ENCODE assay signal across 31 cellular contexts in the genomic region with DNA sequence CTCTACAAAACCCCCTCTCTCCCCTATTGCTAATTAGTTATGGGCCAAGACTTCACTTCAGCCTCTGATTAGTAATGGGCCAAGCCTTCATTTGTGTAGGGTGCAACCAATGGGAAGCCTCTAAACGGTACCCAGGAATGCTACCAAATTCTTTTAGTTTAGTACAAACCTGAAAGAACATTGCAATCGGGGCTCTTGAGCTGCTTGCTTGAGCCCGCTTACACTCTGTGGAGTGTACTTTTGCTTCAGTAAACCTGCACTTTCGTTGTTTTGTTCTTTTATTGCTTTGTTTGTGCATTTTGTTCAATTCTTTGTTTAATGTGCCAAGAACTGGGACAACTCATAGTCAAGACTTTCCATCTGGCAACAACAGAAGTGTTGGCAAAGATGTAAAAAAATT. TPM values are rescaled to one million over a fixed set of nuclear protein-coding genes. Genes with fewer than 3 reads are reported as not detected.
DNase-seq lines count a peak whose midpoint lies in the region; ATAC-seq, FAIRE-seq and TF ChIP-seq lines count a peak whose summit lies in the region.
"Had no signal": no experiment of that assay in that cellular context is flagged by ENCODE, and none has a peak within 500 bp of the region (broad histone marks: within the 10 kb centered on the region; RNA-seq: fewer than 3 reads in every experiment).

No MANE protein-coding gene starts in this region.

- no peak for FAIRE-seq in HepG2 (lab: Jason Lieb, UNC)
- FAIRE-seq: A204.1, A549, D721Med had no signal

- TF ChIP-seq EP300 in HepG2 (IDR thresholded peaks at IDR 0.05; ENCODE audit: low read depth in 2 of 2, low read length in 2 of 2) (no peak), HepG2 (CRISPR knock-in tag; IDR thresholded peaks at IDR 0.05; ENCODE audit: borderline replicate concordance) (no peak)

- intact Hi-C loops in HepG2 (cut with micrococcal nuclease; ENCODE audit: unreplicated experiment): no loop called here
- intact Hi-C loops in right lobe of liver (cut with DNase I): no loop called here

- ATAC-seq in HepG2 (no peak), right lobe of liver (no peak)
- ATAC-seq: A549; CD8-positive, alpha-beta T cell had no signal

- in situ Hi-C loops in HepG2 (cut with HindIII; ENCODE audit: extremely low pct_ligation_motif_present, low pct_unique_long_range_greater_than_20kb): no loop called here

- no peak for TF ChIP-seq POLR2A in HepG2 (IDR thresholded peaks at IDR 0.05; ENCODE audit: insufficient read depth in 1 of 2, low read depth in 2 of 2, low read length in 2 of 2)
- no peak for TF ChIP-seq POLR2A in right lobe of liver (IDR thresholded peaks at IDR 0.05)

- no peak for DNase-seq in HepG2 (ENCODE audit: low spot score)
- DNase-seq in right lobe of liver: no peak
- DNase-seq in SW 1271 (lab: John Stamatoyannopoulos, UW): no peak
- DNase-seq: 8988T; ACHN; AML-193; BE2C; C1 segment of cervical spinal cord; Caco-2; Calu3; CD4-positive, alpha-beta memory T cell; CD4-positive, alpha-beta T cell; CD4-positive, CD25-positive, alpha-beta regulatory T cell; CD8-positive, alpha-beta memory T cell; CD8-positive, alpha-beta T cell; COR-L47; DMS 273 treated with DMSO at 0.1 percent for 48 hours; DMS153; DMS53; DMS79; DMS79 treated with DMSO at 0.1 percent for 48 hours; DND-41; EL had no signal

- H3K27ac ChIP-seq in HepG2 (ENCODE audit: extremely low read length, insufficient read depth, low read length) (no peak overlapping the region), right lobe of liver (no peak overlapping the region)
- H3K27ac ChIP-seq: 22Rv1; A549; BLaER1; BLaER1 treated with 17β-estradiol and CSF1 and Interleukin-3, amounts not matched to agents 10 nM and 100 nM; C4-2B had no signal

- H3K4me3 ChIP-seq in HepG2 (replicated peaks in 1 of 3; ENCODE audit: insufficient read depth in 1 of 3, low read depth in 2 of 3, low read length in 3 of 3) (no peak overlapping the region), right lobe of liver (no peak overlapping the region), mucosa of stomach (ENCODE audit: low read length) (peak overlapping the region; percentile 11)
- H3K4me3 ChIP-seq: A549; BLaER1; BLaER1 treated with 17β-estradiol and CSF1 and Interleukin-3, amounts not matched to agents 10 nM and 100 nM had no signal

- 84% methylated on average over 4 of the region's 4 CpGs for WGBS in HepG2 (ENCODE audit: low lambda C conversion rate)
- 75% methylated on average over 4 of the region's 4 CpGs for WGBS in right lobe of liver (ENCODE audit: insufficient coverage, low coverage, low lambda C conversion rate, missing lambda C conversion rate)

- H3K27me3 ChIP-seq in HepG2 (ENCODE audit: control insufficient read depth in 1 of 2, insufficient read depth in 2 of 2, low read length in 2 of 2) (no peaks in the 10 kb centered on the region), right lobe of liver (no peaks in the 10 kb centered on the region), mucosa of stomach (ENCODE audit: control insufficient read depth, insufficient read depth, low read length) (no peaks in the 10 kb centered on the region)
- H3K27me3 ChIP-seq: BE2C; BLaER1; BLaER1 treated with 17β-estradiol and CSF1 and Interleukin-3, amounts not matched to agents 10 nM and 100 nM had no signal

- H2AFZ ChIP-seq in HepG2 (ENCODE audit: low read length): no peak overlapping the region

- H3K4me1 ChIP-seq in HepG2 (ENCODE audit: insufficient read depth, low read length) (peaks cover 9% of the 10 kb centered on the region), right lobe of liver (no peaks in the 10 kb centered on the region), mucosa of stomach (ENCODE audit: control insufficient read depth, insufficient read depth, low read length) (no peaks in the 10 kb centered on the region)
- H3K4me1 ChIP-seq: A549; BE2C; BLaER1; BLaER1 treated with 17β-estradiol and CSF1 and Interleukin-3, amounts not matched to agents 10 nM and 100 nM had no signal

- H3K9me3 ChIP-seq in HepG2 (ENCODE audit: low read length): peaks cover 19% of the 10 kb centered on the region
- no peaks in the 10 kb centered on the region for H3K9me3 ChIP-seq in right lobe of liver
- H3K9me3 ChIP-seq in mucosa of stomach (ENCODE audit: control insufficient read depth, low read length): no peaks in the 10 kb centered on the region
- H3K9me3 ChIP-seq: A549 had no signal

- CTCF ChIA-PET in HepG2 (lab: Yijun Ruan, JAX; ENCODE audit: low intra/inter-chr PET ratio, low total read pairs): no interaction called here

- BruUV-seq in HepG2 (replicated peaks; lab: Mats Ljungman, UMichigan): no TSS peak

- H3K36me3 ChIP-seq in HepG2 (replicated peaks in 1 of 2; ENCODE audit: control insufficient read depth in 1 of 2, insufficient read depth in 2 of 2, low read length in 2 of 2): no peaks in the 10 kb centered on the region
- H3K36me3 ChIP-seq in right lobe of liver: no peaks in the 10 kb centered on the region
- H3K36me3 ChIP-seq in mucosa of stomach (ENCODE audit: control insufficient read depth, insufficient read depth, low read length): no peaks in the 10 kb centered on the region
- H3K36me3 ChIP-seq: BE2C; BLaER1; BLaER1 treated with 17β-estradiol and CSF1 and Interleukin-3, amounts not matched to agents 10 nM and 100 nM had no signal

- H3K4me2 ChIP-seq in HepG2 (ENCODE audit: low read depth, low read length): no peak overlapping the region
- H3K4me2 ChIP-seq: A549; BLaER1; BLaER1 treated with 17β-estradiol and CSF1 and Interleukin-3, amounts not matched to agents 10 nM and 100 nM had no signal

- POLR2A ChIA-PET in HepG2 (lab: Yijun Ruan, JAX): no interaction called here

- no peaks in the 10 kb centered on the region for H3K79me2 ChIP-seq in HepG2 (ENCODE audit: insufficient read depth, low read length)

- no peaks in the 10 kb centered on the region for H4K20me1 ChIP-seq in HepG2 (ENCODE audit: insufficient read depth, low read length)
- H4K20me1 ChIP-seq: BLaER1; BLaER1 treated with 17β-estradiol and CSF1 and Interleukin-3, amounts not matched to agents 10 nM and 100 nM had no signal

- H3K9ac ChIP-seq in HepG2 (ENCODE audit: insufficient read depth, low read depth, low read length): no peak overlapping the region
- H3K9ac ChIP-seq in mucosa of stomach (ENCODE audit: low read length): no peak overlapping the region
- H3K9ac ChIP-seq: BLaER1; BLaER1 treated with 17β-estradiol and CSF1 and Interleukin-3, amounts not matched to agents 10 nM and 100 nM had no signal

- no peak for TF ChIP-seq RAD21 in HepG2 (CRISPR knock-in tag; IDR thresholded peaks at IDR 0.05)

- TF ChIP-seq CTCF in HepG2 (CRISPR knock-in tag; IDR thresholded peaks at IDR 0.05) (no peak), right lobe of liver (IDR thresholded peaks at IDR 0.05) (no peak)

TF ChIP-seq in HepG2, 621 proteins besides CTCF, POLR2A, EP300 and RAD21:
- peak; percentile 99 for TF ChIP-seq ZNF20 (CRISPR knock-in tag; IDR thresholded peaks at IDR 0.05)
- TF ChIP-seq TEAD2 (CRISPR knock-in tag; IDR thresholded peaks at IDR 0.05): no peak
TF ChIP-seq in HepG2: peak in this region for 1.

RNA-seq across cellular contexts. Expression of gene DNAAF4, which starts 26.2 kb away (rescaled TPM):
- total RNA-seq in HepG2 (2016; rRNA removed; fragmentation: Illumina TruSeq; extraction: Trizol) (0.75 and 2.6 TPM in 2 replicates), right lobe of liver (under 1 TPM in 1 of 6 experiments, not detected in 5; 0.19 TPM)
- total RNA-seq in HepG2 (2016; cell fraction: cytosol; rRNA removed; fragmentation: Illumina TruSeq; extraction: Trizol; ENCODE audit: low read depth): not detected in 2 replicates
- total RNA-seq in HepG2 (2016; cell fraction: insoluble cytoplasmic fraction; rRNA removed; fragmentation: Illumina TruSeq; extraction: Trizol): 1.1 and 1.8 TPM in 2 replicates
- 0.24 and 0.59 TPM in 2 replicates for total RNA-seq in HepG2 (2016; cell fraction: membrane; rRNA removed; fragmentation: Illumina TruSeq; extraction: Trizol)
- 1.3 TPM in 1 of 2 replicates, not detected in the other for total RNA-seq in HepG2 (2016; cell fraction: nucleus; rRNA removed; fragmentation: Illumina TruSeq; extraction: Trizol)
- 0.21 and 0.65 TPM in 2 replicates for polyA plus RNA-seq in HepG2 (2011; rRNA removed)
- 0.27 and 0.64 TPM in 2 replicates for polyA plus RNA-seq in HepG2 (2011; cell fraction: cytosol; rRNA removed)
- polyA plus RNA-seq in HepG2 (2011; cell fraction: nucleus; rRNA removed): 0.12 TPM in 1 of 2 replicates, not detected in the other
- 0.27 and 0.42 TPM in 2 replicates for polyA plus RNA-seq in HepG2 (2012)
- polyA plus RNA-seq in HepG2 (2016; cell fraction: cytosol; fragmentation: Illumina TruSeq; extraction: Trizol; ENCODE audit: low read depth): 0.19 and 0.60 TPM in 2 replicates
- polyA plus RNA-seq in HepG2 (2016; cell fraction: insoluble cytoplasmic fraction; fragmentation: Illumina TruSeq; extraction: Trizol; ENCODE audit: low read depth): 2.4 and 2.7 TPM in 2 replicates
- 0.45 and 0.74 TPM in 2 replicates for polyA plus RNA-seq in HepG2 (2016; cell fraction: membrane; fragmentation: Illumina TruSeq; extraction: Trizol; ENCODE audit: low read depth)
- polyA plus RNA-seq in HepG2 (2016; cell fraction: nucleus; fragmentation: Illumina TruSeq; extraction: Trizol; ENCODE audit: insufficient read depth, low read depth): 1.0 and 1.4 TPM in 2 replicates
- 0.20 and 2.0 TPM in 2 replicates for polyA minus RNA-seq in HepG2 (2011; rRNA and poly(A)+ RNA removed; ENCODE audit: low replicate concordance)
- polyA minus RNA-seq in HepG2 (2011; cell fraction: cytosol; rRNA and poly(A)+ RNA removed): not detected in 2 replicates
- polyA minus RNA-seq in HepG2 (2011; cell fraction: nucleus; rRNA and poly(A)+ RNA removed): 0.77 and 0.99 TPM in 2 replicates
- total RNA-seq: CD8-positive, alpha-beta T cell had no signal
- polyA plus RNA-seq: CD8-positive, alpha-beta memory T cell had no signal
